ENCODE assay signal across 16 cellular contexts in genomic region chr13:69580255-69580654, GRCh38.
DNase-seq lines count a peak whose midpoint lies in the region; ATAC-seq and TF ChIP-seq lines count a peak whose summit lies in the region.
"Had no signal": no experiment of that assay in that cellular context is flagged by ENCODE, and none has a peak within 500 bp of the region (broad histone marks: within the 10 kb centered on the region; RNA-seq: fewer than 3 reads in every experiment).

No MANE protein-coding gene starts in this region.

- no peak overlapping the region for H2AFZ ChIP-seq in GM23338

- H3K4me1 ChIP-seq in GM23338 (ENCODE audit: insufficient read depth) (0 out of 2 replicates have a peak, but pooled peaks cover 5% of the 10 kb centered on the region), HUES6 (ENCODE audit: control insufficient read depth, insufficient read depth, low read length) (peaks cover 7% of the 10 kb centered on the region; the same call in 1 of the 2 replicates), endodermal cell (ENCODE audit: control insufficient read depth, insufficient read depth, low read length) (peaks cover 2% of the 10 kb centered on the region)

- H3K4me3 Mint-ChIP-seq in GM23338 (no peak overlapping the region), endodermal cell (no peak overlapping the region), mesothelial cell of epicardium (no peak overlapping the region)
- H3K4me3 Mint-ChIP-seq: CD4-positive, CD25-positive, alpha-beta regulatory T cell had no signal

- no peaks in the 10 kb centered on the region for H3K36me3 ChIP-seq in GM23338 (ENCODE audit: insufficient read depth)
- no peaks in the 10 kb centered on the region for H3K36me3 ChIP-seq in HUES6 (ENCODE audit: control insufficient read depth, insufficient read depth, low read length)
- no peaks in the 10 kb centered on the region for H3K36me3 ChIP-seq in endodermal cell (ENCODE audit: control insufficient read depth, insufficient read depth, low read length)

- DNase-seq in GM23338 (ENCODE audit: low spot score) (peak; percentile 28), endodermal cell (peak; percentile 54), mesothelial cell of epicardium (ENCODE audit: low spot score in 2 of 2, unreplicated experiment in 2 of 2) (no peak), NCI-H1417 treated with DMSO at 0.1 percent for 48 hours (lab: John Stamatoyannopoulos, UW) (no peak), OCI-M1 (lab: John Stamatoyannopoulos, UW) (no peak)
- DNase-seq: AML-193; CD4-positive, CD25-positive, alpha-beta regulatory T cell; KBM-7; NCI-H1048; NCI-H1694 treated with DMSO at 0.1 percent for 48 hours; NCI-H2227 treated with DMSO at 0.1 percent for 48 hours; SK-N-SH had no signal

- no peaks in the 10 kb centered on the region for H3K79me2 ChIP-seq in GM23338 (replicated peaks; ENCODE audit: insufficient read depth)

- no peak overlapping the region for H3K27ac ChIP-seq in GM23338 (ENCODE audit: low read depth)
- peak overlapping the region; percentile 55; the same call in 1 of the 2 replicates for H3K27ac ChIP-seq in HUES6 (ENCODE audit: low read depth, low read length)
- H3K27ac ChIP-seq in endodermal cell (ENCODE audit: low read depth, low read length): no peak overlapping the region

- H3K4me3 ChIP-seq in GM23338 (no peak overlapping the region), HUES6 (ENCODE audit: low read depth, low read length) (no peak overlapping the region), endodermal cell (ENCODE audit: low read length) (no peak overlapping the region)
- H3K4me3 ChIP-seq: GM12878 had no signal

- no peak overlapping the region for H3K9ac ChIP-seq in HUES6 (ENCODE audit: low read length)
- no peak overlapping the region for H3K9ac ChIP-seq in endodermal cell (ENCODE audit: extremely low read depth, low read length, poor library complexity, severe bottlenecking)
- H3K9ac ChIP-seq: SK-N-SH had no signal

- H3K27ac Mint-ChIP-seq in GM23338 (peak overlapping the region; percentile 76), endodermal cell (no peak overlapping the region), mesothelial cell of epicardium (peak overlapping the region; percentile 36)
- H3K27ac Mint-ChIP-seq: CD4-positive, CD25-positive, alpha-beta regulatory T cell had no signal

- ATAC-seq in GM23338 (peak; percentile 96), GM21737 (IDR thresholded peaks at IDR 0.05; ENCODE audit: unreplicated experiment) (no peak)
- ATAC-seq: Right ventricle myocardium inferior had no signal

- H3K4me1 Mint-ChIP-seq in GM23338 (peaks cover 13% of the 10 kb centered on the region), endodermal cell (peaks cover 12% of the 10 kb centered on the region), mesothelial cell of epicardium (peaks cover 5% of the 10 kb centered on the region)
- H3K4me1 Mint-ChIP-seq: CD4-positive, CD25-positive, alpha-beta regulatory T cell had no signal

- no peaks in the 10 kb centered on the region for H3K9me3 Mint-ChIP-seq in GM23338
- peaks cover 3% of the 10 kb centered on the region for H3K9me3 Mint-ChIP-seq in endodermal cell
- H3K9me3 Mint-ChIP-seq in mesothelial cell of epicardium: peaks cover 21% of the 10 kb centered on the region

- H3K27me3 ChIP-seq in GM23338 (ENCODE audit: insufficient read depth) (no peaks in the 10 kb centered on the region), HUES6 (ENCODE audit: control insufficient read depth, insufficient read depth, low read length) (no peaks in the 10 kb centered on the region), endodermal cell (ENCODE audit: control insufficient read depth, insufficient read depth, low read length, poor library complexity, severe bottlenecking) (no peaks in the 10 kb centered on the region)

- no peaks in the 10 kb centered on the region for H3K9me2 ChIP-seq in GM23338 (ENCODE audit: insufficient read depth)
- H3K9me2 ChIP-seq: SK-N-SH had no signal

- H3K36me3 Mint-ChIP-seq in GM23338 (ENCODE audit: low read depth) (no peaks in the 10 kb centered on the region), endodermal cell (ENCODE audit: low read depth) (no peaks in the 10 kb centered on the region), mesothelial cell of epicardium (peaks cover 4% of the 10 kb centered on the region)
- H3K36me3 Mint-ChIP-seq: CD4-positive, CD25-positive, alpha-beta regulatory T cell had no signal

- TF ChIP-seq CTCF in GM23338 (conservative IDR thresholded peaks at IDR 0.05; ENCODE audit: low read depth in 2 of 2): no peak
- no peak for TF ChIP-seq CTCF in endodermal cell (conservative IDR thresholded peaks at IDR 0.05)
- no peak for TF ChIP-seq CTCF in mesothelial cell of epicardium (IDR thresholded peaks at IDR 0.05; ENCODE audit: unreplicated experiment)

- H3K27me3 Mint-ChIP-seq in GM23338 (ENCODE audit: insufficient read depth, low read depth, poor library complexity) (no peaks in the 10 kb centered on the region), endodermal cell (ENCODE audit: insufficient read depth) (no peaks in the 10 kb centered on the region), mesothelial cell of epicardium (ENCODE audit: low read depth) (no peaks in the 10 kb centered on the region)
- H3K27me3 Mint-ChIP-seq: CD4-positive, CD25-positive, alpha-beta regulatory T cell had no signal

- H3F3A ChIP-seq in GM23338 (replicated peaks; ENCODE audit: low read depth): no peaks in the 10 kb centered on the region

- no peaks in the 10 kb centered on the region for H4K20me1 ChIP-seq in GM23338 (replicated peaks; ENCODE audit: insufficient read depth)

- H3K4me2 ChIP-seq in GM23338: no peak overlapping the region
- H3K4me2 ChIP-seq: SK-N-SH had no signal

- H3K9me3 ChIP-seq in HUES6 (ENCODE audit: control insufficient read depth, insufficient read depth, low read depth, low read length) (0 out of 2 replicates have a peak, but pooled peaks cover 2% of the 10 kb centered on the region), endodermal cell (ENCODE audit: control insufficient read depth, low read length) (no peaks in the 10 kb centered on the region)
- H3K9me3 ChIP-seq: SK-N-SH had no signal

- 70 to 73% methylated on average over 3 of the region's 3 CpGs for WGBS in endodermal cell (ENCODE audit: insufficient coverage in 1 of 2, insufficient read length in 1 of 2), 2 experiments

TF ChIP-seq in GM23338, 12 proteins besides CTCF, POLR2A, EP300 and RAD21 (continues in another document):
- TF ChIP-seq REST (IDR thresholded peaks at IDR 0.05; ENCODE audit: unreplicated experiment) (no peak), CREB1 (CRISPR knock-in tag; IDR thresholded peaks at IDR 0.05; ENCODE audit: low read depth) (no peak), EZH2phosphoT487 (IDR thresholded peaks at IDR 0.05; ENCODE audit: unreplicated experiment) (no peak)

Comparison
In these comparisons a context has a peak if more than half of its experiments do, and no peak if none do; other contexts are left out.
1. DNase-seq: peak in GM23338 (single experiment) and endodermal cell (single experiment); none in mesothelial cell of epicardium (0 of 2), NCI-H1417 treated with DMSO at 0.1 percent for 48 hours (single experiment) and OCI-M1 (single experiment).